Comparison of ENCODE assay signal across 8 cellular contexts in genomic region chr1:201506573-201507567, GRCh38. TPM values are rescaled to one million over a fixed set of nuclear protein-coding genes. Genes with fewer than 3 reads are reported as not detected.
DNase-seq lines count a peak whose midpoint lies in the region; ATAC-seq and TF ChIP-seq lines count a peak whose summit lies in the region.

Gene CSRP1 (minus strand): TSS chr1:201507123. CDS start chr1:201496303, 10,820 bp downstream.

- H3K4me3 ChIP-seq in SK-N-SH (ENCODE audit: low read depth in 2 of 2, low read length in 1 of 2) (peak within 1 kb of the TSS; percentile 57 to 65), parathyroid adenoma (ENCODE audit: low read depth, low read length) (peak within 1 kb of the TSS; percentile 81), tibial artery (peak within 1 kb of the TSS; percentile 82 to 93)

- no peak for TF ChIP-seq CTCF in SK-N-SH (IDR thresholded peaks at IDR 0.05)
- TF ChIP-seq CTCF in parathyroid adenoma (IDR thresholded peaks at IDR 0.05), result no peak
- TF ChIP-seq CTCF in tibial artery (IDR thresholded peaks at IDR 0.05), result peak in 1 of 2 experiments; percentile 9

- peaks cover 25 to 33% of the 10 kb centered on the region in 2 experiments; a peak in 3 of 4 replicates for H3K4me1 ChIP-seq in SK-N-SH (ENCODE audit: control insufficient read depth in 1 of 2, insufficient read depth in 2 of 2, low read depth in 1 of 2, low read length in 1 of 2)
- peaks cover 51% of the 10 kb centered on the region for H3K4me1 ChIP-seq in parathyroid adenoma
- H3K4me1 ChIP-seq in tibial artery, result peaks cover 0 to 59% (median 36%) of the 10 kb centered on the region in 4 donors

- no peak for TF ChIP-seq RAD21 in SK-N-SH (IDR thresholded peaks at IDR 0.05; ENCODE audit: low read length)

- peak within 1 kb of the TSS; percentile 81 for H3K4me2 ChIP-seq in SK-N-SH
- H3K4me2 ChIP-seq in parathyroid adenoma (ENCODE audit: low read length), result peak within 1 kb of the TSS; percentile 93

- DNase-seq in EL (peak; percentile 88), LHCN-M2 (ENCODE audit: low read depth) (peak; percentile 72), SK-N-SH (peak; percentile 96), head of caudate nucleus (peak; percentile 84 to 96 (median 92)), tibial artery (peak; percentile 87 to 95)
- DNase-seq in activated naive CD4-positive, alpha-beta T cell treated with anti-CD3 and anti-CD28 coated beads, Interleukin-2, amount 50 U/mL, for 16 hours, result peak; percentile 86

- ATAC-seq in GM21786 (IDR thresholded peaks at IDR 0.05; ENCODE audit: unreplicated experiment), result peak; percentile 74

- CTCF ChIA-PET in SK-N-SH (lab: Yijun Ruan, JAX), result interaction anchor here (0.7 to 31.9 kb wide), 8 partner anchors 21 to 165 kb away, joined by 3 to 860 read pairs (median 4); no protein-coding TSS in a partner anchor

- H3K36me3 ChIP-seq in SK-N-SH (replicated peaks in 1 of 2; ENCODE audit: control insufficient read depth in 1 of 2, insufficient read depth in 2 of 2, low read length in 1 of 2) (no peaks in the 10 kb centered on the region), parathyroid adenoma (ENCODE audit: control insufficient read depth, insufficient read depth, low read length) (no peaks in the 10 kb centered on the region), tibial artery (peaks cover 0 to 7% (median 0%) of the 10 kb centered on the region in 3 donors)

- H3K27ac ChIP-seq in SK-N-SH (ENCODE audit: low read depth in 2 of 2, low read length in 1 of 2) (peak within 1 kb of the TSS; percentile 50 to 93), parathyroid adenoma (peak within 1 kb of the TSS; percentile 99), tibial artery (peak within 1 kb of the TSS; percentile 93 to 97)

- 46% methylated on average over 37 of the region's 81 CpGs for WGBS in SK-N-SH (ENCODE audit: low lambda C conversion rate)

- POLR2A ChIA-PET in SK-N-SH (lab: Yijun Ruan, JAX), result interaction anchor here (1.0 to 1.6 kb wide), 2 partner anchors 37 to 56 kb away, joined by 3 read pairs; partner anchors contain the start of gene PHLDA3

- H3K79me2 ChIP-seq in SK-N-SH (ENCODE audit: insufficient read depth), result peaks cover 53% of the 10 kb centered on the region
- H3K79me2 ChIP-seq in parathyroid adenoma, result peaks cover 13% of the 10 kb centered on the region

- H3K9me3 ChIP-seq in SK-N-SH (no peaks in the 10 kb centered on the region), parathyroid adenoma (ENCODE audit: control insufficient read depth, low read length) (no peaks in the 10 kb centered on the region), tibial artery (no peaks in the 10 kb centered on the region)

- intact Hi-C loops in head of caudate nucleus (cut with DNase I), result no loop called here
- intact Hi-C loops in tibial artery (cut with DNase I; ENCODE audit: low total_unique reads), result loop anchor here (5.0 kb wide), 1 partner anchor 335 kb away; no protein-coding TSS in a partner anchor

- H2AFZ ChIP-seq in SK-N-SH (ENCODE audit: low read depth), result peak within 1 kb of the TSS; percentile 53
- peak within 1 kb of the TSS; percentile 69 for H2AFZ ChIP-seq in parathyroid adenoma

- no peaks in the 10 kb centered on the region for H4K20me1 ChIP-seq in SK-N-SH (ENCODE audit: insufficient read depth)

- no peaks in the 10 kb centered on the region for H3K27me3 ChIP-seq in SK-N-SH (ENCODE audit: insufficient read depth)
- no peaks in the 10 kb centered on the region for H3K27me3 ChIP-seq in parathyroid adenoma (ENCODE audit: control insufficient read depth, insufficient read depth, low read length)
- no peaks in the 10 kb centered on the region for H3K27me3 ChIP-seq in tibial artery

- TF ChIP-seq EP300 in SK-N-SH (IDR thresholded peaks at IDR 0.05; ENCODE audit: borderline replicate concordance in 1 of 2, low read depth in 1 of 2, low read length in 1 of 2), result no peak

- peaks cover 14% of the 10 kb centered on the region for H3F3A ChIP-seq in SK-N-SH (replicated peaks; ENCODE audit: insufficient read depth)

- peak within 1 kb of the TSS; percentile 72 for H3K9ac ChIP-seq in SK-N-SH
- peak within 1 kb of the TSS; percentile 76 for H3K9ac ChIP-seq in parathyroid adenoma

- no peaks in the 10 kb centered on the region for H3K9me2 ChIP-seq in SK-N-SH

TF ChIP-seq in SK-N-SH, 30 proteins besides CTCF, POLR2A, EP300 and RAD21:
- peak; percentile 48; the same call in 1 of the 2 replicates for TF ChIP-seq MXI1 (IDR thresholded peaks at IDR 0.05; ENCODE audit: low read depth, low read length)
- TF ChIP-seq SIN3A (IDR thresholded peaks at IDR 0.05; ENCODE audit: borderline replicate concordance, low read depth, low read length), result peak; percentile 63; the same call in 1 of the 2 replicates
- no peak for TF ChIP-seq ZBTB33 (IDR thresholded peaks at IDR 0.05; ENCODE audit: borderline replicate concordance, low read depth)
- peak; percentile 10; the same call in 1 of the 2 replicates for TF ChIP-seq RXRA (IDR thresholded peaks at IDR 0.05; ENCODE audit: borderline replicate concordance, low read depth)
- TF ChIP-seq YY1 (IDR thresholded peaks at IDR 0.05; ENCODE audit: low read depth), result no peak
- TF ChIP-seq IRF3 (IDR thresholded peaks at IDR 0.05; ENCODE audit: low read depth, low read length), result no peak
- TF ChIP-seq, protein P1, sequence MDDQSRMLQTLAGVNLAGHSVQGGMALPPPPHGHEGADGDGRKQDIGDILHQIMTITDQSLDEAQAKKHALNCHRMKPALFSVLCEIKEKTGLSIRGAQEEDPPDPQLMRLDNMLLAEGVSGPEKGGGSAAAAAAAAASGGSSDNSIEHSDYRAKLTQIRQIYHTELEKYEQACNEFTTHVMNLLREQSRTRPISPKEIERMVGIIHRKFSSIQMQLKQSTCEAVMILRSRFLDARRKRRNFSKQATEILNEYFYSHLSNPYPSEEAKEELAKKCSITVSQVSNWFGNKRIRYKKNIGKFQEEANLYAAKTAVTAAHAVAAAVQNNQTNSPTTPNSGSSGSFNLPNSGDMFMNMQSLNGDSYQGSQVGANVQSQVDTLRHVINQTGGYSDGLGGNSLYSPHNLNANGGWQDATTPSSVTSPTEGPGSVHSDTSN (IDR thresholded peaks at IDR 0.05), result 0 out of 2 replicates have a peak, but pooled peaks have one; percentile 10
- TF ChIP-seq, protein P2, sequence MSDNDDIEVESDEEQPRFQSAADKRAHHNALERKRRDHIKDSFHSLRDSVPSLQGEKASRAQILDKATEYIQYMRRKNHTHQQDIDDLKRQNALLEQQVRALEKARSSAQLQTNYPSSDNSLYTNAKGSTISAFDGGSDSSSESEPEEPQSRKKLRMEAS (IDR thresholded peaks at IDR 0.05; ENCODE audit: low read depth), result peak; percentile 75; the same call in 1 of the 2 replicates
- TF ChIP-seq POLR2AphosphoS5 (IDR thresholded peaks at IDR 0.05; ENCODE audit: low read depth, low read length), result peak; percentile 82
- TF ChIP-seq JUND (IDR thresholded peaks at IDR 0.05), result no peak
- TF ChIP-seq TAF1 (IDR thresholded peaks at IDR 0.05; ENCODE audit: borderline replicate concordance, low read depth, low read length), result peak; percentile 82; the same call in 1 of the 2 replicates
- no peak for TF ChIP-seq SMC3 (IDR thresholded peaks at IDR 0.05; ENCODE audit: low read depth, low read length)
- TF ChIP-seq RFX5 (IDR thresholded peaks at IDR 0.05; ENCODE audit: low read length), result no peak

RNA-seq across cellular contexts. Expression of gene CSRP1, which starts in this region (rescaled TPM):
- total RNA-seq in LHCN-M2 (2014; rRNA removed), result 336 and 492 TPM in 2 replicates
- polyA plus RNA-seq in LHCN-M2 (2012), result 491 TPM
- polyA plus RNA-seq in SK-N-SH (2012; rRNA removed), result 317 and 373 TPM in 2 replicates
- polyA plus RNA-seq in SK-N-SH (2012; cell fraction: cytosol; rRNA removed), result 237 and 288 TPM in 2 replicates
- polyA plus RNA-seq in SK-N-SH (2012; cell fraction: nucleus; rRNA removed), result 358 and 396 TPM in 2 replicates

Comparison
In these comparisons a context has a peak if more than half of its experiments do, and no peak if none do; other contexts are left out.
1. Peak in every context shown above with its lines: DNase-seq, ATAC-seq, H3K4me3 ChIP-seq and H3K27ac ChIP-seq.